22 cellular contexts compared by ENCODE assay signal in the genomic region with DNA sequence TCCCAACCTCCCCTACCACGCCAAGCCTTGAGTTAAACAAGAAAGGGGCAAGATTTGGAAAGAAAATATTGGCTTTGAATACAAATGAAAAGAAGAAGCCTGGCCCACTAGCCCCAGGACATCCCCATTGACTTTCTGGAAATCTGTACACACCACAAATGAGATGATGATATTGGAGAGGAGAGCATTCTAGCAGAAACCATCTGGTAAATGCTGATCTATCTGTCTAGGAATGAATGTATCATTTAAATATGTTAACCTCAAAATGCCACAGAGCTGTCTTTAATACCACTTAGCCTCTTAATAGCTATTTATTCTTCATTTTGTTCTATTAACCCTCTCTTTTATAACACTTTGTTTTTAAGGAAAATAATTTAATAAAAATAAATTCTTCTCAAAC.
"Had no signal": no experiment of that assay in that cellular context is flagged by ENCODE, and none has a peak within 500 bp of the region (broad histone marks: within the 10 kb centered on the region; RNA-seq: fewer than 3 reads in every experiment).

No MANE protein-coding gene starts in this region.

- DNase-seq: activated CD4-positive, alpha-beta T cell treated with anti-CD3 and anti-CD28 coated beads, Interleukin-2, amount 50 U/mL, for 4 hours; activated CD8-positive, alpha-beta memory T cell treated with anti-CD3 and anti-CD28 coated beads for 24 hours; activated CD8-positive, alpha-beta memory T cell treated with anti-CD3 and anti-CD28 coated beads, Interleukin-2, amount 50 U/mL, for 4 hours; activated naive CD4-positive, alpha-beta T cell treated with Interleukin-2 at 50 U/mL for 16 hours; activated naive CD8-positive, alpha-beta T cell treated with anti-CD3 and anti-CD28 coated beads for 36 hours; activated T-cell treated with anti-CD3 and anti-CD28 coated beads, Interleukin-2, amount 50 U/mL, for 24 hours; amniotic stem cell; kidney; lower lobe of right lung; naive thymus-derived CD4-positive, alpha-beta T cell; retina; sigmoid colon; spleen; stimulated activated CD4-positive, alpha-beta T cell treated with anti-CD3 and anti-CD28 coated beads, Interleukin-4, amount 100 ng/mL, for 1 hour; stimulated activated naive CD4-positive, alpha-beta T cell; T-helper 1 cell had no signal

- H3K4me3 ChIP-seq: cardiac muscle cell, lower lobe of right lung, sigmoid colon, spleen, thoracic aorta had no signal

- H3K27me3 ChIP-seq: cardiac muscle cell, sigmoid colon, spleen had no signal

- H3K4me1 Mint-ChIP-seq: activated naive CD8-positive, alpha-beta T cell treated with anti-CD3 and anti-CD28 coated beads for 36 hours; neural crest cell had no signal

- ATAC-seq: left lobe of liver; lower lobe of right lung; naive thymus-derived CD4-positive, alpha-beta T cell had no signal

- H3K27ac ChIP-seq: cardiac muscle cell, epithelial cell of prostate, lower lobe of right lung, sigmoid colon, spleen, thoracic aorta had no signal

- H3K4me3 Mint-ChIP-seq: activated naive CD8-positive, alpha-beta T cell treated with anti-CD3 and anti-CD28 coated beads for 36 hours; activated T-cell treated with anti-CD3 and anti-CD28 coated beads, Interleukin-2, amount 50 U/mL, for 24 hours; naive thymus-derived CD4-positive, alpha-beta T cell; neural crest cell had no signal

- H3K9me3 ChIP-seq: lower lobe of right lung, sigmoid colon, thoracic aorta had no signal

- H3K27ac Mint-ChIP-seq: activated naive CD8-positive, alpha-beta T cell treated with anti-CD3 and anti-CD28 coated beads for 36 hours; activated T-cell treated with anti-CD3 and anti-CD28 coated beads, Interleukin-2, amount 50 U/mL, for 24 hours; naive thymus-derived CD4-positive, alpha-beta T cell; progenitor cell of endocrine pancreas had no signal

- H3K27me3 Mint-ChIP-seq: activated naive CD8-positive, alpha-beta T cell treated with anti-CD3 and anti-CD28 coated beads for 36 hours; activated T-cell treated with anti-CD3 and anti-CD28 coated beads, Interleukin-2, amount 50 U/mL, for 24 hours; naive thymus-derived CD4-positive, alpha-beta T cell; progenitor cell of endocrine pancreas had no signal

- H3K36me3 Mint-ChIP-seq: activated naive CD8-positive, alpha-beta T cell treated with anti-CD3 and anti-CD28 coated beads for 36 hours; naive thymus-derived CD4-positive, alpha-beta T cell had no signal

- H3K4me1 ChIP-seq: lower lobe of right lung, sigmoid colon, spleen had no signal

- H3K36me3 ChIP-seq: cardiac muscle cell, lower lobe of right lung, sigmoid colon, spleen, thoracic aorta had no signal

- H3K9me3 Mint-ChIP-seq: neural crest cell had no signal
